In the genomic region with DNA sequence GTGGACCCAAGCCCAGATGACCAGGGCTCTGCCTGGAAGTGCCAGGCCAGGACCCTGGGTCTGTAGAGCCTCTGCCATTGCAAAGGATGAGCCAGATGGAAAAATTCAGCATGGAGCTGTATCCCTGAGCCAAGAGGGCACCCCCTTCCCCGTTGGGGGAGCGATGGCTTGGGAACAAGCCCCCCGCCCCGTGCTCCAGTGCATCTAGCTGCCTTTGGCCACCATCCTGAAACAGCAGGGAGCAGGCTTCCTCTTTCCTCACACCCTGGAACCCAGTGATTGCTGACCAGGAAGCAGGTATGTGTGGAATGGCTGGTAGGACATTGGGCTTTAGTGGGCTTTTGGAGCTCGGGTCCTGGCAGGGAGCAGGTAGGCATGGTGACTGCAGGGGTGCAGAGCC, we compare ENCODE assay signal across 1 cellular context.
TF ChIP-seq lines count a peak whose summit lies in the region.

No MANE protein-coding gene starts in this region.

TF ChIP-seq in H1, 55 proteins besides CTCF, POLR2A, EP300 and RAD21:
- no peak for TF ChIP-seq HDAC2 (IDR thresholded peaks at IDR 0.05; ENCODE audit: borderline replicate concordance in 1 of 2, low read depth in 2 of 2, low read length in 2 of 2)
- TF ChIP-seq CBX8 (IDR thresholded peaks at IDR 0.05; ENCODE audit: borderline replicate concordance, low read depth, low read length): no peak
- TF ChIP-seq SP1 (IDR thresholded peaks at IDR 0.05; ENCODE audit: low read depth, low read length): no peak
- no peak for TF ChIP-seq TAF1 (IDR thresholded peaks at IDR 0.05; ENCODE audit: low read depth, low read length)
- no peak for TF ChIP-seq CREB1 (IDR thresholded peaks at IDR 0.05)
- no peak for TF ChIP-seq CHD1 (IDR thresholded peaks at IDR 0.05; ENCODE audit: low read depth, low read length)
- TF ChIP-seq PHF8 (conservative IDR thresholded peaks at IDR 0.05; ENCODE audit: low read depth, low read length): no peak
- no peak for TF ChIP-seq KDM1A (IDR thresholded peaks at IDR 0.05; ENCODE audit: borderline replicate concordance, low read length)
- TF ChIP-seq POLR2AphosphoS5 (IDR thresholded peaks at IDR 0.05; ENCODE audit: low read depth, low read length): no peak
- no peak for TF ChIP-seq EZH2 (IDR thresholded peaks at IDR 0.05; ENCODE audit: low read depth, low read length, severe bottlenecking)
- no peak for TF ChIP-seq NRF1 (IDR thresholded peaks at IDR 0.05; ENCODE audit: low read depth, low read length)
- TF ChIP-seq, protein P1, sequence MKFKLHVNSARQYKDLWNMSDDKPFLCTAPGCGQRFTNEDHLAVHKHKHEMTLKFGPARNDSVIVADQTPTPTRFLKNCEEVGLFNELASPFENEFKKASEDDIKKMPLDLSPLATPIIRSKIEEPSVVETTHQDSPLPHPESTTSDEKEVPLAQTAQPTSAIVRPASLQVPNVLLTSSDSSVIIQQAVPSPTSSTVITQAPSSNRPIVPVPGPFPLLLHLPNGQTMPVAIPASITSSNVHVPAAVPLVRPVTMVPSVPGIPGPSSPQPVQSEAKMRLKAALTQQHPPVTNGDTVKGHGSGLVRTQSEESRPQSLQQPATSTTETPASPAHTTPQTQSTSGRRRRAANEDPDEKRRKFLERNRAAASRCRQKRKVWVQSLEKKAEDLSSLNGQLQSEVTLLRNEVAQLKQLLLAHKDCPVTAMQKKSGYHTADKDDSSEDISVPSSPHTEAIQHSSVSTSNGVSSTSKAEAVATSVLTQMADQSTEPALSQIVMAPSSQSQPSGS (IDR thresholded peaks at IDR 0.05; ENCODE audit: low read length): no peak
- TF ChIP-seq SAP30 (IDR thresholded peaks at IDR 0.05; ENCODE audit: insufficient read depth, insufficient replicate concordance, low read length): no peak
- TF ChIP-seq ZNF274 (IDR thresholded peaks at IDR 0.05; ENCODE audit: borderline replicate concordance, extremely low read depth, low read length): no peak
- no peak for TF ChIP-seq SIX5 (IDR thresholded peaks at IDR 0.05; ENCODE audit: low read depth, low read length)
